21 cellular contexts compared by ENCODE assay signal in the genomic region with DNA sequence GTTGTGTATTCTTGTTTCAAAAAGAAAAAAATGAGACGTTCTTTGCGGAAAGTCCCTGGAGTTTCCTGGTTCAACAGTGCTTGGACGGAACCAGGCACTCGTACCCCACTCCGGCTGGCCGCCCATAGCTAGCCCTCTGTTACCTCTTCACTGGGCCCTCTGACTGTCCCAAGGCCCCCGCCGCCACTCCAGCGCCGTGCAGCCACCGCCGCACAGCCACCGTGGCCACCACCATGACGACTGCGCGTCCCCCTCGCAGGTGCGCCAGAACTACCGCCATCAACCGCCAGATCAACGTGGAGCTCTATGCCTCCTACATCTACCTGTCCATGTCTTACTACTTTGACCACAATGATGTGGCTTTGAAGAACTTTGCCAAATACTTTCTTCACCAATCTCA. TPM values are rescaled to one million over a fixed set of nuclear protein-coding genes. Genes with fewer than 3 reads are reported as not detected.
"Had no signal": no experiment of that assay in that cellular context is flagged by ENCODE, and none has a peak within 500 bp of the region (broad histone marks: within the 10 kb centered on the region; RNA-seq: fewer than 3 reads in every experiment).

No MANE protein-coding gene starts in this region.

- H3K4me1 ChIP-seq: left lung, lower lobe of right lung, suprapubic skin, upper lobe of right lung, vagina had no signal

- FAIRE-seq: islet of Langerhans had no signal

- H3K27ac Mint-ChIP-seq: endodermal cell, nephron progenitor cell had no signal

- H3K4me3 ChIP-seq: coronary artery, heart right ventricle, left lung, lower lobe of right lung, sigmoid colon, skin epidermis, suprapubic skin, tibial artery, upper lobe of right lung, vagina had no signal

- H3K27ac ChIP-seq: coronary artery, heart right ventricle, left lung, lower lobe of right lung, neutrophil, sigmoid colon, skin epidermis, suprapubic skin, tibial artery, upper lobe of right lung, vagina had no signal

- H3K27me3 ChIP-seq: heart right ventricle, left lung, neutrophil, sigmoid colon, suprapubic skin, tibial artery, upper lobe of right lung, vagina had no signal

- H3K9me3 Mint-ChIP-seq: endodermal cell, nephron progenitor cell had no signal

- DNase-seq: effector CD4-positive, alpha-beta T cell; endodermal cell; foreskin melanocyte; heart right ventricle; hypothalamus; left lung; lower lobe of right lung; mesendoderm; naive thymus-derived CD4-positive, alpha-beta T cell; nephron progenitor cell; sigmoid colon; stimulated activated CD4-positive, alpha-beta T cell treated with anti-CD3 and anti-CD28 coated beads, Interleukin-12 subunit alpha, Interleukin-12 subunit beta, amount 100 ng/mL, for 4 hours; stimulated activated naive CD8-positive, alpha-beta T cell treated with anti-CD3 and anti-CD28 coated beads, Interleukin-15, Interleukin-2, amounts not matched to agents 100 U/mL and 50 U/mL, for 24 hours; upper lobe of right lung had no signal

- ATAC-seq: left lung; lower lobe of right lung; naive thymus-derived CD4-positive, alpha-beta T cell; stimulated activated naive CD8-positive, alpha-beta T cell treated with anti-CD3 and anti-CD28 coated beads, Interleukin-15, Interleukin-2, amounts not matched to agents 100 U/mL and 50 U/mL, for 24 hours; upper lobe of right lung had no signal

- H3K4me3 Mint-ChIP-seq: endodermal cell; naive thymus-derived CD4-positive, alpha-beta T cell; nephron progenitor cell had no signal

- H3K9me3 ChIP-seq: heart right ventricle, left lung, lower lobe of right lung, neutrophil, sigmoid colon, suprapubic skin, tibial artery, upper lobe of right lung, vagina had no signal

- H3K4me1 Mint-ChIP-seq: endodermal cell, nephron progenitor cell had no signal

- H3K27me3 Mint-ChIP-seq: naive thymus-derived CD4-positive, alpha-beta T cell had no signal

RNA-seq across cellular contexts. Expression of a gene that starts 12.2 kb away (rescaled TPM):
- polyA plus RNA-seq: naive thymus-derived CD4-positive, alpha-beta T cell had no signal
